Comparison of ENCODE assay signal across 21 cellular contexts in genomic region chr12:117919479-117919878, GRCh38. TPM values are rescaled to one million over a fixed set of nuclear protein-coding genes. Genes with fewer than 3 reads are reported as not detected.
"Had no signal": no experiment of that assay in that cellular context is flagged by ENCODE, and none has a peak within 500 bp of the region (broad histone marks: within the 10 kb centered on the region; RNA-seq: fewer than 3 reads in every experiment).

No MANE protein-coding gene starts in this region.

- H2AFZ ChIP-seq: hepatocyte had no signal

- H3K79me2 ChIP-seq: hepatocyte had no signal

- H3K9me3 Mint-ChIP-seq: activated naive CD4-positive, alpha-beta T cell treated with anti-CD3 and anti-CD28 coated beads, Interleukin-2, amount 50 U/mL, for 72 hours had no signal

- H3K4me1 Mint-ChIP-seq: naive thymus-derived CD8-positive, alpha-beta T cell had no signal

- FAIRE-seq: pancreas had no signal

- H3K9me3 ChIP-seq: adrenal gland, esophagus squamous epithelium, pancreas, thoracic aorta, upper lobe of right lung had no signal

- H3K4me3 ChIP-seq: adrenal gland, esophagus squamous epithelium, hepatocyte, pancreas, smooth muscle cell, thoracic aorta, upper lobe of right lung had no signal

- H3K27ac Mint-ChIP-seq: activated naive CD4-positive, alpha-beta T cell treated with anti-CD3 and anti-CD28 coated beads, Interleukin-2, amount 50 U/mL, for 72 hours; dendritic cell treated with granulocyte-macrophage colony-stimulating factor and Interleukin-4, amounts not matched to agents 40 ng/mL and 50 ng/mL, for 4 days; naive thymus-derived CD8-positive, alpha-beta T cell had no signal

- H3K36me3 ChIP-seq: adrenal gland, esophagus squamous epithelium, pancreas, thoracic aorta, upper lobe of right lung, WERI-Rb-1 had no signal

- H3K36me3 Mint-ChIP-seq: activated naive CD4-positive, alpha-beta T cell treated with anti-CD3 and anti-CD28 coated beads, Interleukin-2, amount 50 U/mL, for 72 hours; naive thymus-derived CD8-positive, alpha-beta T cell had no signal

- H3K27me3 ChIP-seq: adrenal gland, esophagus squamous epithelium, hepatocyte, pancreas, upper lobe of right lung had no signal

- H3K4me1 ChIP-seq: adrenal gland, esophagus squamous epithelium, pancreas, upper lobe of right lung had no signal

- ATAC-seq: activated naive CD4-positive, alpha-beta T cell treated with anti-CD3 and anti-CD28 coated beads, Interleukin-2, amount 50 U/mL, for 72 hours; left cardiac atrium; naive thymus-derived CD8-positive, alpha-beta T cell; pancreas; sciatic nerve; upper lobe of right lung had no signal

- H3K27ac ChIP-seq: adrenal gland, esophagus squamous epithelium, hepatocyte, pancreas, thoracic aorta, upper lobe of right lung, WERI-Rb-1 had no signal

- H3K27me3 Mint-ChIP-seq: dendritic cell treated with granulocyte-macrophage colony-stimulating factor and Interleukin-4, amounts not matched to agents 40 ng/mL and 50 ng/mL, for 4 days had no signal

- H3K4me3 Mint-ChIP-seq: dendritic cell treated with granulocyte-macrophage colony-stimulating factor and Interleukin-4, amounts not matched to agents 40 ng/mL and 50 ng/mL, for 4 days; naive thymus-derived CD8-positive, alpha-beta T cell had no signal

- H3K4me2 ChIP-seq: hepatocyte, smooth muscle cell had no signal

- DNase-seq: activated CD4-positive, alpha-beta T cell treated with anti-CD3 and anti-CD28 coated beads for 1 hour; activated CD4-positive, alpha-beta T cell treated with anti-CD3 and anti-CD28 coated beads, Interleukin-2, amount 50 U/mL, for 48 hours; activated gamma-delta T cell treated with Interleukin-2 at 50 U/mL for 16 hours; adrenal gland; effector CD8-positive, alpha-beta T cell; esophagus squamous epithelium; left cardiac atrium; naive thymus-derived CD8-positive, alpha-beta T cell; pancreas; stimulated activated CD4-positive, alpha-beta T cell treated with anti-CD3 and anti-CD28 coated beads, Interleukin-4, amount 100 ng/mL, for 1 hour; T-helper 2 cell; upper lobe of right lung; WERI-Rb-1 had no signal

RNA-seq across cellular contexts. Expression of gene KSR2, which starts 49.3 kb away (rescaled TPM):
- total RNA-seq: chondrocyte; mesenteric fat pad; naive thymus-derived CD8-positive, alpha-beta T cell; sciatic nerve had no signal
- polyA plus RNA-seq: naive thymus-derived CD8-positive, alpha-beta T cell; smooth muscle cell had no signal
